ENCODE assay signal across 16 cellular contexts in the genomic region with DNA sequence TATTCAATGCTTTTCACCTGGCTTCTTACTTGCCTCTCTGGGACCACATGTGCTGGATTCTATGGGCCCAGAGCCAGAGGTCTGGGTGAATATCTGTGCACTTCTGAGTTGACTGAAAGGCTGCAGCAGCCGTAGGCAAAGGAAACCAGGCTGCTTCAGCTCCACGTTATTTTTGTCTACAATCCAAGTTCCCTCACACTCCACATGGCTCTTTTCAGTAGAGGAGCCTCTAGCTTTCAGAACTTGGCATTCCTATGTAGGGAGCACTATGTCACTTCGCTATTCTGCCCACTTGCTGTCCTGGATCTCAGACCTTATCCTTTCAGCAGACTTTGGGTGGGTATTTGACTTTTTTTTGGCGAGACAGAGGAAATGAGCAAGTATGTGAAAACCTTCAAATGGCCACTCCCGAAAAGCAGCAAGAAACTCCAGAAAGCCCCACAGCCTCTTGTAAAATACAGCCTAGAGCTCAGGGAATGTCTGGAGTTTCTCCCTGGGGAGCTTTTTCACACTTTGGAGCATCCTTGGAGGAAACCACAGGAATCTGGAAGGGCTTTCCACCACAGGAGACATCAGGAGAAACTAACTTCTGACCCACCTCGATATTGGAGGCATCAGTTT.
DNase-seq lines count a peak whose midpoint lies in the region; ATAC-seq, FAIRE-seq and TF ChIP-seq lines count a peak whose summit lies in the region.
"Had no signal": no experiment of that assay in that cellular context is flagged by ENCODE, and none has a peak within 500 bp of the region (broad histone marks: within the 10 kb centered on the region; RNA-seq: fewer than 3 reads in every experiment).

No MANE protein-coding gene starts in this region.

- no peaks in the 10 kb centered on the region for H3K9me3 Mint-ChIP-seq in CD8-positive, alpha-beta T cell
- H3K9me3 Mint-ChIP-seq: activated T-helper 2 cell treated with anti-CD3 and anti-CD28 coated beads, Interferon-gamma antibody, Interleukin-2, Interleukin-4, amounts not matched to agents 10 μg/mL and 5 μg/mL and 100 μg/mL, durations not matched to agents 14 hours and 24 hours and 36 hours; mesothelial cell of epicardium had no signal

- 66% methylated on average over 6 of the region's 6 CpGs for WGBS in mesenchymal stem cell
- WGBS in tibial nerve, 2 donors, result 52 to 67% methylated on average over 6 of the region's 6 CpGs

- no peaks in the 10 kb centered on the region for H3K4me1 Mint-ChIP-seq in CD8-positive, alpha-beta T cell (ENCODE audit: low read depth)
- H3K4me1 Mint-ChIP-seq: mesothelial cell of epicardium had no signal

- H3K27me3 Mint-ChIP-seq in CD8-positive, alpha-beta T cell (ENCODE audit: low read depth), result no peaks in the 10 kb centered on the region

- no peak overlapping the region for H4K8ac ChIP-seq in mesenchymal stem cell (ENCODE audit: low read length)

- no peak overlapping the region for H3K4me3 Mint-ChIP-seq in CD8-positive, alpha-beta T cell
- H3K4me3 Mint-ChIP-seq: mesothelial cell of epicardium had no signal

- TF ChIP-seq POLR2A in tibial nerve (IDR thresholded peaks at IDR 0.05) (no peak), H54 (IDR thresholded peaks at IDR 0.05; ENCODE audit: low read depth, low read length) (no peak)

- H2AK5ac ChIP-seq in mesenchymal stem cell (ENCODE audit: low read length, severe bottlenecking), result no peak overlapping the region

- peak overlapping the region in 1 of 2 experiments; percentile 72 for H2BK12ac ChIP-seq in mesenchymal stem cell (ENCODE audit: low read length in 2 of 2)

- intact Hi-C loops in dorsolateral prefrontal cortex (cut with DNase I), result no loop called here
- intact Hi-C loops in CD8-positive, alpha-beta T cell (cut with DNase I, micrococcal nuclease), result no loop called here

- FAIRE-seq in H54 (lab: Jason Lieb, UNC), result no peak
- FAIRE-seq: HepG2 had no signal

- no peak overlapping the region for H3K4me3 ChIP-seq in dorsolateral prefrontal cortex
- H3K4me3 ChIP-seq in mesenchymal stem cell (ENCODE audit: insufficient read depth in 1 of 2, low read depth in 1 of 2, low read length in 2 of 2), result peak overlapping the region in 1 of 2 experiments; percentile 13
- no peak overlapping the region for H3K4me3 ChIP-seq in tibial nerve
- H3K4me3 ChIP-seq in CD8-positive, alpha-beta T cell (ENCODE audit: low read depth, low read length), result no peak overlapping the region
- H3K4me3 ChIP-seq: breast epithelium, Peyer's patch had no signal

- ATAC-seq in CD8-positive, alpha-beta T cell, result no peak
- ATAC-seq in GM18867 (IDR thresholded peaks at IDR 0.05; ENCODE audit: unreplicated experiment), result no peak
- ATAC-seq: HepG2 had no signal

- no peaks in the 10 kb centered on the region for H3K36me3 Mint-ChIP-seq in CD8-positive, alpha-beta T cell

- TF ChIP-seq EP300 in tibial nerve (IDR thresholded peaks at IDR 0.05), result no peak

- H3K23ac ChIP-seq in mesenchymal stem cell (ENCODE audit: low read length in 2 of 2), result no peak overlapping the region

- no peak for TF ChIP-seq CTCF in dorsolateral prefrontal cortex (IDR thresholded peaks at IDR 0.05 in 54 of 56, conservative IDR thresholded peaks at IDR 0.05 in 2 of 56; ENCODE audit: low read depth in 1 of 56, partially characterized antibody in 56 of 56)
- TF ChIP-seq CTCF in tibial nerve (IDR thresholded peaks at IDR 0.05), result no peak
- TF ChIP-seq CTCF in CD8-positive, alpha-beta T cell (IDR thresholded peaks at IDR 0.05), result no peak

- H3K27ac ChIP-seq in dorsolateral prefrontal cortex (peak overlapping the region in 35 of 59 donors; percentile 1 to 77 (median 38)), mesenchymal stem cell (ENCODE audit: low read length, poor library complexity, severe bottlenecking) (peak overlapping the region; percentile 33), tibial nerve (peak overlapping the region in 3 of 4 donors; percentile 18 to 75 (median 73))
- no peak overlapping the region for H3K27ac ChIP-seq in CD8-positive, alpha-beta T cell (ENCODE audit: low read depth, low read length)
- H3K27ac ChIP-seq: Peyer's patch had no signal

- peak overlapping the region; percentile 58 for H3K9ac ChIP-seq in mesenchymal stem cell (ENCODE audit: low read length)

- no peak overlapping the region for H3K27ac Mint-ChIP-seq in CD8-positive, alpha-beta T cell
- H3K27ac Mint-ChIP-seq: activated T-helper 2 cell treated with anti-CD3 and anti-CD28 coated beads, Interferon-gamma antibody, Interleukin-2, Interleukin-4, amounts not matched to agents 10 μg/mL and 5 μg/mL and 100 μg/mL, durations not matched to agents 14 hours and 24 hours and 36 hours; mesothelial cell of epicardium had no signal

- no peak overlapping the region for H3K4ac ChIP-seq in mesenchymal stem cell (ENCODE audit: low read depth in 1 of 2, low read length in 2 of 2)

- H2BK120ac ChIP-seq in mesenchymal stem cell (ENCODE audit: low read depth, low read length), result no peak overlapping the region

- peaks cover 2% of the 10 kb centered on the region for H3K79me1 ChIP-seq in mesenchymal stem cell (replicated peaks; ENCODE audit: low read length, poor library complexity, severe bottlenecking)

- no peak overlapping the region for H2BK15ac ChIP-seq in mesenchymal stem cell (ENCODE audit: low read depth, poor library complexity, severe bottlenecking)

- no peaks in the 10 kb centered on the region for H3K9me3 ChIP-seq in mesenchymal stem cell (ENCODE audit: control insufficient read depth, low read length)
- no peaks in the 10 kb centered on the region for H3K9me3 ChIP-seq in tibial nerve
- H3K9me3 ChIP-seq in CD8-positive, alpha-beta T cell (ENCODE audit: low read length), result no peaks in the 10 kb centered on the region
- H3K9me3 ChIP-seq: breast epithelium, Peyer's patch had no signal

- no peak overlapping the region for H3K18ac ChIP-seq in mesenchymal stem cell (ENCODE audit: low read depth in 1 of 2, low read length in 2 of 2)

- CTCF ChIA-PET in CD8-positive, alpha-beta T cell (lab: Charles Lee), result no interaction called here

- H2AFZ ChIP-seq in mesenchymal stem cell (ENCODE audit: low read depth, low read length), result no peak overlapping the region

- no peak overlapping the region for H3K14ac ChIP-seq in mesenchymal stem cell (ENCODE audit: low read length in 2 of 2)

- no peak overlapping the region for H4K91ac ChIP-seq in mesenchymal stem cell (ENCODE audit: low read length)

- H3K36me3 ChIP-seq in mesenchymal stem cell (ENCODE audit: control insufficient read depth in 1 of 2, insufficient read depth in 2 of 2, low read depth in 1 of 2, low read length in 2 of 2) (peaks cover 27 to 84% of the 10 kb centered on the region in 2 experiments), tibial nerve (peaks cover 0 to 57% (median 0%) of the 10 kb centered on the region in 3 donors)
- H3K36me3 ChIP-seq in CD8-positive, alpha-beta T cell (ENCODE audit: insufficient read depth, low read length), result no peaks in the 10 kb centered on the region
- H3K36me3 ChIP-seq: breast epithelium, Peyer's patch had no signal

- H3K27me3 ChIP-seq in dorsolateral prefrontal cortex (no peaks in the 10 kb centered on the region), mesenchymal stem cell (ENCODE audit: control insufficient read depth in 1 of 2, insufficient read depth in 1 of 2, low read length in 2 of 2) (no peaks in the 10 kb centered on the region), tibial nerve (no peaks in the 10 kb centered on the region)
- H3K27me3 ChIP-seq in CD8-positive, alpha-beta T cell (ENCODE audit: insufficient read depth, low read length), result no peaks in the 10 kb centered on the region
- H3K27me3 ChIP-seq: breast epithelium, Peyer's patch had no signal

- H3K4me1 ChIP-seq in mesenchymal stem cell (ENCODE audit: control insufficient read depth, insufficient read depth, low read depth, low read length) (peaks cover 2% of the 10 kb centered on the region), tibial nerve (peaks cover 0 to 66% (median 10%) of the 10 kb centered on the region in 4 donors)
- no peaks in the 10 kb centered on the region for H3K4me1 ChIP-seq in CD8-positive, alpha-beta T cell (ENCODE audit: insufficient read depth, low read length)
- H3K4me1 ChIP-seq: breast epithelium, Peyer's patch had no signal

- DNase-seq in HT1080 (ENCODE audit: low read depth) (peak; percentile 32), dorsolateral prefrontal cortex (no peak), mesenchymal stem cell (peak; percentile 65), tibial nerve (ENCODE audit: low spot score in 2 of 2) (no peak), H54 (ENCODE audit: insufficient read length, low spot score) (no peak)
- DNase-seq in stimulated activated CD4-positive, alpha-beta T cell treated with anti-CD3 and anti-CD28 coated beads, Interleukin-2, amount 100 ng/mL, for 24 hours, result no peak
- DNase-seq in CD8-positive, alpha-beta T cell, result no peak
- DNase-seq: activated CD4-positive, alpha-beta T cell treated with anti-CD3 and anti-CD28 coated beads, Interleukin-2, amount 50 U/mL, for 1 hour; NCI-H1436; NCI-H510A treated with DMSO at 0.1 percent for 48 hours; Peyer's patch had no signal

- POLR2A ChIA-PET in CD8-positive, alpha-beta T cell (lab: Charles Lee), result no interaction called here

- H3K4me2 ChIP-seq in mesenchymal stem cell (ENCODE audit: low read length, poor library complexity, severe bottlenecking), result no peak overlapping the region

- H2BK5ac ChIP-seq in mesenchymal stem cell (ENCODE audit: low read depth, low read length, poor library complexity, severe bottlenecking), result no peak overlapping the region

Comparison
In these comparisons a context has a peak if more than half of its experiments do, and no peak if none do; other contexts are left out.
1. DNase-seq: peak in HT1080 (single experiment) and mesenchymal stem cell (single experiment); none in dorsolateral prefrontal cortex (0 of 10), tibial nerve (0 of 2), stimulated activated CD4-positive, alpha-beta T cell treated with anti-CD3 and anti-CD28 coated beads, Interleukin-2, amount 100 ng/mL, for 24 hours (0 of 2), H54 (single experiment) and CD8-positive, alpha-beta T cell (0 of 7).